ENCODE assay signal across 8 cellular contexts in the genomic region with DNA sequence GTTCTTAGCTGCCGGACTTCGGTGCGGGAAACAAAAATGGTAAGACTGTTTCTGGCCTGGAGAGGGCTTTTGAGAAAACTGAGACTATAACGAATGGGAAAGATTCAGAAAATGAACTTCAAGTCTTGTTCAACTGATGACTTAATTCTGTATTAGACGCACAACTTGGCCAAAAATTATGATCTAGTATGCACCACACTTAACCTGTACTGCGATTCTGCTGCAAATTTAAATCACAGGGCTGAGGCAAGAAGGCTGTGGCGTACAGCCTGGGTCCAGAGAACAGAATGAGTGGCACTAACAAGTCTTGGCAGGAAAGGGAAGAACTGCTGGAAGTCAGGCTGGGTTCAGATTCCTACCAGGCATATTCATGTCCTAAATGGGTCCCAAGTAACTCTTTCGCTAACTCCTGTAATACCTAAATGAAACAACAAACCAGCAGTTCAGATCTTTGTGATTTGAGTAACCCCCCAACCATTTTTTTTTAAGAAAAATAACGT. TPM values are rescaled to one million over a fixed set of nuclear protein-coding genes. Genes with fewer than 3 reads are reported as not detected.
DNase-seq lines count a peak whose midpoint lies in the region; ATAC-seq, FAIRE-seq and TF ChIP-seq lines count a peak whose summit lies in the region.

No MANE protein-coding gene starts in this region.

- H3K4me1 Mint-ChIP-seq in naive B cell = peaks cover 0 to 19% (median 16%) of the 10 kb centered on the region in 3 donors

- 29% methylated on average over 9 of the region's 9 CpGs for WGBS in A549 (ENCODE audit: missing lambda C conversion rate)

- no peak overlapping the region for H3K27ac Mint-ChIP-seq in naive B cell

- TF ChIP-seq CTCF in A549 (IDR thresholded peaks at IDR 0.05) (no peak), BE2C (IDR thresholded peaks at IDR 0.05; ENCODE audit: low read depth, low read length) (no peak)

- FAIRE-seq in A549 (lab: Jason Lieb, UNC) (no peak), HTR-8/SVneo (lab: Jason Lieb, UNC) (peak; percentile 42)

- peaks cover 40 to 51% (median 51%) of the 10 kb centered on the region in 3 donors for H3K27me3 Mint-ChIP-seq in naive B cell

- POLR2A ChIA-PET in A549 (lab: Yijun Ruan, JAX) = no interaction called here

- TF ChIP-seq EP300 in A549 (IDR thresholded peaks at IDR 0.05) = no peak

- peaks cover 13 to 28% (median 22%) of the 10 kb centered on the region in 7 donors for H3K9me3 Mint-ChIP-seq in naive B cell

- no peak for TF ChIP-seq RAD21 in A549 (conservative IDR thresholded peaks at IDR 0.05 in 1 of 2, IDR thresholded peaks at IDR 0.05 in 1 of 2)

- CTCF ChIA-PET in A549 (lab: Yijun Ruan, JAX) = interaction anchor here (1.8 kb wide), 1 partner anchor 33 kb away, joined by 3 read pairs; no protein-coding TSS in a partner anchor

- H3K4me1 ChIP-seq in A549 (peaks cover 5% of the 10 kb centered on the region; the same call in 1 of the 3 replicates), BE2C (no peaks in the 10 kb centered on the region)
- peaks cover 7% of the 10 kb centered on the region for H3K4me1 ChIP-seq in effector memory CD4-positive, alpha-beta T cell (ENCODE audit: control insufficient read depth, insufficient read depth, low read length, poor library complexity, severe bottlenecking)

- peaks cover 26% of the 10 kb centered on the region for H3K27me3 ChIP-seq in effector memory CD4-positive, alpha-beta T cell (replicated peaks; ENCODE audit: control insufficient read depth, insufficient read depth, low read length, poor library complexity, severe bottlenecking)
- peaks cover 20% of the 10 kb centered on the region for H3K27me3 ChIP-seq in BE2C

- H3K9me3 ChIP-seq in A549 (peaks cover 29% of the 10 kb centered on the region; the same call in 2 of the 3 replicates), BE2C (no peaks in the 10 kb centered on the region)
- H3K9me3 ChIP-seq in effector memory CD4-positive, alpha-beta T cell (ENCODE audit: control insufficient read depth, low read length) = peaks cover 9% of the 10 kb centered on the region

- peak overlapping the region; percentile 76 to 90 (median 84) for H3K4me3 Mint-ChIP-seq in naive B cell

- no peak for TF ChIP-seq POLR2A in A549 (IDR thresholded peaks at IDR 0.05; ENCODE audit: low read length)

- no peaks in the 10 kb centered on the region for H3K36me3 ChIP-seq in effector memory CD4-positive, alpha-beta T cell (ENCODE audit: control insufficient read depth, insufficient read depth, low read length)
- H3K36me3 ChIP-seq in BE2C = no peaks in the 10 kb centered on the region

- H3K36me3 Mint-ChIP-seq in naive B cell = peaks cover 9 to 24% of the 10 kb centered on the region in 2 donors

- H3K27ac ChIP-seq in A549 = no peak overlapping the region
- H3K27ac ChIP-seq in effector memory CD4-positive, alpha-beta T cell (ENCODE audit: insufficient read depth, low read length, poor library complexity, severe bottlenecking) = no peak overlapping the region

- peak overlapping the region; percentile 36; the same call in 1 of the 3 replicates for H3K4me3 ChIP-seq in A549
- peak overlapping the region; percentile 46 for H3K4me3 ChIP-seq in effector memory CD4-positive, alpha-beta T cell (ENCODE audit: insufficient read depth, low read depth, low read length, poor library complexity, severe bottlenecking)
- H3K4me3 ChIP-seq in BE2C (ENCODE audit: low read depth, low read length) = no peak overlapping the region

- H3K4me2 ChIP-seq in A549 = peak overlapping the region; percentile 81

- DNase-seq in A549 (ENCODE audit: low read depth in 1 of 2, low spot score in 1 of 2) (no peak), HTR-8/SVneo (ENCODE audit: insufficient read length, low spot score) (no peak), naive B cell (no peak), BE2C (no peak), activated gamma-delta T cell (lab: John Stamatoyannopoulos, UW) (no peak)
- DNase-seq in effector memory CD4-positive, alpha-beta T cell = no peak

- no peak for ATAC-seq in A549
- ATAC-seq in naive B cell (ENCODE audit: low read depth in 2 of 2) = no peak
- ATAC-seq in HG02588 (IDR thresholded peaks at IDR 0.05; ENCODE audit: unreplicated experiment) = no peak
- no peak for ATAC-seq in GM19351 (IDR thresholded peaks at IDR 0.05; ENCODE audit: unreplicated experiment)

TF ChIP-seq in A549, 52 proteins besides CTCF, POLR2A, EP300 and RAD21:
- TF ChIP-seq CBX2 (IDR thresholded peaks at IDR 0.05; ENCODE audit: borderline replicate concordance, low read depth) (no peak), ZFP36 (IDR thresholded peaks at IDR 0.05; ENCODE audit: borderline replicate concordance, partially characterized antibody) (no peak), SREBF2 (IDR thresholded peaks at IDR 0.05) (no peak), KDM5A (IDR thresholded peaks at IDR 0.05) (no peak), RARB (CRISPR knock-in tag; IDR thresholded peaks at IDR 0.05) (no peak), TFCP2L1 (CRISPR knock-in tag; IDR thresholded peaks at IDR 0.05) (no peak), FOSB (CRISPR knock-in tag; IDR thresholded peaks at IDR 0.05) (no peak), ZNF302 (CRISPR knock-in tag; IDR thresholded peaks at IDR 0.05) (no peak), JUNB (IDR thresholded peaks at IDR 0.05) (no peak), NFE2L2 (conservative IDR thresholded peaks at IDR 0.05; ENCODE audit: low read length) (no peak), HOXB13 (CRISPR knock-in tag; IDR thresholded peaks at IDR 0.05; ENCODE audit: low read depth) (no peak), HOXB5 (CRISPR knock-in tag; IDR thresholded peaks at IDR 0.05) (no peak), RFX5 (IDR thresholded peaks at IDR 0.05) (no peak)
- TF ChIP-seq, protein P1, sequence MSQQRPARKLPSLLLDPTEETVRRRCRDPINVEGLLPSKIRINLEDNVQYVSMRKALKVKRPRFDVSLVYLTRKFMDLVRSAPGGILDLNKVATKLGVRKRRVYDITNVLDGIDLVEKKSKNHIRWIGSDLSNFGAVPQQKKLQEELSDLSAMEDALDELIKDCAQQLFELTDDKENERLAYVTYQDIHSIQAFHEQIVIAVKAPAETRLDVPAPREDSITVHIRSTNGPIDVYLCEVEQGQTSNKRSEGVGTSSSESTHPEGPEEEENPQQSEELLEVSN (IDR thresholded peaks at IDR 0.05; ENCODE audit: borderline replicate concordance, low read depth) = no peak
- TF ChIP-seq, protein P2, sequence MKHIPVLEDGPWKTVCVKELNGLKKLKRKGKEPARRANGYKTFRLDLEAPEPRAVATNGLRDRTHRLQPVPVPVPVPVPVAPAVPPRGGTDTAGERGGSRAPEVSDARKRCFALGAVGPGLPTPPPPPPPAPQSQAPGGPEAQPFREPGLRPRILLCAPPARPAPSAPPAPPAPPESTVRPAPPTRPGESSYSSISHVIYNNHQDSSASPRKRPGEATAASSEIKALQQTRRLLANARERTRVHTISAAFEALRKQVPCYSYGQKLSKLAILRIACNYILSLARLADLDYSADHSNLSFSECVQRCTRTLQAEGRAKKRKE (CRISPR knock-in tag; IDR thresholded peaks at IDR 0.05; ENCODE audit: low read depth) = no peak
TF ChIP-seq in A549: peak in this region for 0.

RNA-seq across cellular contexts. Expression of a gene that starts 0.8 kb away (rescaled TPM):
- polyA plus RNA-seq in A549 (2011; rRNA removed) (not detected in 2 replicates), A549 (2017; fragmentation: RNase III; extraction: RNeasy Plus Mini Kit Qiagen cat#74134 plus additional on column Dnase treatment) (not detected in 3 replicates), naive B cell (ENCODE audit: low read depth in 6 of 6) (under 1 TPM in 1 of 6 donors, not detected in 5; 0.16 TPM)
- polyA plus RNA-seq in A549 (2012; cell fraction: cytosol; rRNA removed) = not detected in 2 replicates
- not detected in 2 replicates for polyA plus RNA-seq in A549 (2012; cell fraction: nucleus; rRNA removed)
- not detected in 2 replicates for polyA minus RNA-seq in A549 (2011; rRNA and poly(A)+ RNA removed)
- not detected for polyA plus RNA-seq in BE2C (2012; ENCODE audit: insufficient read depth, insufficient read length, low read depth)

RNA-seq across cellular contexts. Expression of a gene that starts 35.9 kb away (rescaled TPM):
- polyA plus RNA-seq in A549 (2011; rRNA removed) = 21.8 and 26.0 TPM in 2 replicates
- polyA plus RNA-seq in A549 (2012; cell fraction: cytosol; rRNA removed) = 4.6 and 5.0 TPM in 2 replicates
- 8.1 and 11.0 TPM in 2 replicates for polyA plus RNA-seq in A549 (2012; cell fraction: nucleus; rRNA removed)
- 12.6 to 14.1 TPM (median 13.1 TPM) in 3 replicates for polyA plus RNA-seq in A549 (2017; fragmentation: RNase III; extraction: RNeasy Plus Mini Kit Qiagen cat#74134 plus additional on column Dnase treatment)
- 15.2 and 18.9 TPM in 2 replicates for polyA minus RNA-seq in A549 (2011; rRNA and poly(A)+ RNA removed)
- 10 to 100 TPM; 28.5 to 56.0 (median 35.5) TPM for polyA plus RNA-seq in naive B cell (ENCODE audit: low read depth in 6 of 6)
- 17.3 TPM for polyA plus RNA-seq in BE2C (2012; ENCODE audit: insufficient read depth, insufficient read length, low read depth)
